8 cellular contexts compared by ENCODE assay signal in genomic region chr5:6039111-6039510, GRCh38.
"Had no signal": no experiment of that assay in that cellular context is flagged by ENCODE, and none has a peak within 500 bp of the region (broad histone marks: within the 10 kb centered on the region; RNA-seq: fewer than 3 reads in every experiment).

No MANE protein-coding gene starts in this region.

- H3K4me3 ChIP-seq: GM12878 had no signal

- DNase-seq: GDM1, GF-D8 had no signal

- FAIRE-seq: G401.6, GM12878, GM12891, GM12892, GM18507, GM19239 had no signal

- ATAC-seq: GM12878 had no signal
